In the genomic region with DNA sequence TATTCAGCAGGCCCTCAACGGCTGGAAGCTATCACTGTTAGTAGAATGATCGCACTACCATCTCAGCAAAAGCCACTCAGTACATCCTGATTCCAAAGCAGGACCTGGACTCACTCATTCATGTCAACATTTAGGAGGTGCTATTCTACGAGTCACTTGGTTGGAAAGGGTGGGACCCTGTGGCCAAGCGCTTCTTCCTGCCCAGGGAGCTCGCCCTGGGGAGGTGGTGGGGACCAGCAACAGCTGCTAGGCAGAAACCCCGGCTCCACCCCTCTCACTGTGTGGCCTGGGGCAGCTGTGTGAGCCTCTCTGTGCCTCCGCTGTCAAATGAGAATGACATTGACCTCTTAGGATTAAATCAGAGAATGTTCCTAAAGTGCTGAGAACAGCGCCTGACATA, we compare ENCODE assay signal across 17 cellular contexts.
DNase-seq lines count a peak whose midpoint lies in the region; ATAC-seq, FAIRE-seq and TF ChIP-seq lines count a peak whose summit lies in the region.
"Had no signal": no experiment of that assay in that cellular context is flagged by ENCODE, and none has a peak within 500 bp of the region (broad histone marks: within the 10 kb centered on the region; RNA-seq: fewer than 3 reads in every experiment).

No MANE protein-coding gene starts in this region.

- peaks cover 97% of the 10 kb centered on the region for H3K4me1 ChIP-seq in BLaER1
- peaks cover 91% of the 10 kb centered on the region for H3K4me1 ChIP-seq in OCI-LY1 (ENCODE audit: insufficient read depth, low read length, severe bottlenecking)
- no peaks in the 10 kb centered on the region for H3K4me1 ChIP-seq in neural progenitor cell
- H3K4me1 ChIP-seq in small intestine (ENCODE audit: control insufficient read depth in 2 of 2, insufficient read depth in 1 of 2, low read depth in 1 of 2, low read length in 1 of 2), result no peaks in the 10 kb centered on the region
- H3K4me1 ChIP-seq: HAP-1 had no signal

- peaks cover 8% of the 10 kb centered on the region for H3K36me3 Mint-ChIP-seq in neural progenitor cell
- peaks cover 2% of the 10 kb centered on the region for H3K36me3 Mint-ChIP-seq in activated CD8-positive, alpha-beta memory T cell treated with anti-CD3 and anti-CD28 coated beads, Interleukin-2, amount 10 ng/mL, durations not matched to agents 7 days and 5 days

- H2AFZ ChIP-seq in OCI-LY1 (ENCODE audit: low read length) (no peak overlapping the region), neural progenitor cell (replicated peaks) (no peak overlapping the region)

- H3F3A ChIP-seq in OCI-LY1 (ENCODE audit: insufficient read depth, low read length) (no peaks in the 10 kb centered on the region), neural progenitor cell (ENCODE audit: low read depth) (no peaks in the 10 kb centered on the region)

- H3K36me3 ChIP-seq in BLaER1 (no peaks in the 10 kb centered on the region), OCI-LY1 (ENCODE audit: insufficient read depth, low read length) (peaks cover 5% of the 10 kb centered on the region; the same call in 1 of the 2 replicates), neural progenitor cell (no peaks in the 10 kb centered on the region), small intestine (ENCODE audit: control insufficient read depth in 2 of 2, insufficient read depth in 2 of 2, low read length in 2 of 2) (no peaks in the 10 kb centered on the region)
- H3K36me3 ChIP-seq: HAP-1 had no signal

- H3K9me2 ChIP-seq in OCI-LY1 (ENCODE audit: low read depth, low read length), result no peaks in the 10 kb centered on the region

- no peak for ATAC-seq in GM21576 (IDR thresholded peaks at IDR 0.05; ENCODE audit: unreplicated experiment)
- no peak for ATAC-seq in activated CD8-positive, alpha-beta memory T cell treated with anti-CD3 and anti-CD28 coated beads, Interleukin-2, amount 10 ng/mL, durations not matched to agents 7 days and 5 days
- ATAC-seq: GM12878 had no signal

- peak overlapping the region; percentile 25; the same call in 1 of the 2 replicates for H3K9ac ChIP-seq in BLaER1
- H3K9ac ChIP-seq in OCI-LY1 (ENCODE audit: low read length), result no peak overlapping the region; the same call in 1 of the 2 replicates
- no peak overlapping the region for H3K9ac ChIP-seq in neural progenitor cell

- H4K20me1 ChIP-seq in BLaER1 (peaks cover 19% of the 10 kb centered on the region; the same call in 1 of the 2 replicates), OCI-LY1 (ENCODE audit: insufficient read depth, low read length) (no peaks in the 10 kb centered on the region), neural progenitor cell (ENCODE audit: low read depth) (no peaks in the 10 kb centered on the region)

- FAIRE-seq in small intestine (lab: Jason Lieb, UNC), result no peak
- FAIRE-seq: GM12878, GM18507, H1 had no signal

- H3K9me3 Mint-ChIP-seq in neural progenitor cell, result peaks cover 7% of the 10 kb centered on the region
- no peaks in the 10 kb centered on the region for H3K9me3 Mint-ChIP-seq in activated CD8-positive, alpha-beta memory T cell treated with anti-CD3 and anti-CD28 coated beads, Interleukin-2, amount 10 ng/mL, durations not matched to agents 7 days and 5 days (ENCODE audit: low read depth)
- H3K9me3 Mint-ChIP-seq: CD4-positive, alpha-beta T cell had no signal

- peaks cover 4% of the 10 kb centered on the region; the same call in 1 of the 2 replicates for H3K27me3 ChIP-seq in BLaER1
- no peaks in the 10 kb centered on the region for H3K27me3 ChIP-seq in OCI-LY1 (ENCODE audit: insufficient read depth, low read length)
- H3K27me3 ChIP-seq in neural progenitor cell, result no peaks in the 10 kb centered on the region
- no peaks in the 10 kb centered on the region for H3K27me3 ChIP-seq in small intestine (ENCODE audit: control insufficient read depth in 2 of 2, insufficient read depth in 2 of 2, low read length in 2 of 2)

- H3K4me2 ChIP-seq in BLaER1 (peak overlapping the region; percentile 81), OCI-LY1 (ENCODE audit: low read length) (peak overlapping the region; percentile 66), neural progenitor cell (no peak overlapping the region)

- H3K27ac ChIP-seq in BLaER1 (peak overlapping the region; percentile 67), OCI-LY1 (ENCODE audit: low read depth, low read length, poor library complexity, severe bottlenecking) (peak overlapping the region; percentile 82), neural progenitor cell (no peak overlapping the region), small intestine (ENCODE audit: low read depth in 1 of 2, low read length in 1 of 2) (no peak overlapping the region)

- H3K4me3 Mint-ChIP-seq in neural progenitor cell, result no peak overlapping the region
- H3K4me3 Mint-ChIP-seq in activated CD8-positive, alpha-beta memory T cell treated with anti-CD3 and anti-CD28 coated beads, Interleukin-2, amount 10 ng/mL, durations not matched to agents 7 days and 5 days, result no peak overlapping the region
- H3K4me3 Mint-ChIP-seq: CD4-positive, alpha-beta T cell had no signal

- H3K4me3 ChIP-seq in BLaER1 (peak overlapping the region; percentile 20), OCI-LY1 (ENCODE audit: low read depth, low read length, poor library complexity, severe bottlenecking) (peak overlapping the region; percentile 66), neural progenitor cell (no peak overlapping the region), small intestine (ENCODE audit: low read depth in 1 of 2, low read length in 2 of 2) (no peak overlapping the region)
- H3K4me3 ChIP-seq: GM12878, HAP-1 had no signal

- peak overlapping the region; percentile 16 for H3K27ac Mint-ChIP-seq in neural progenitor cell
- no peak overlapping the region for H3K27ac Mint-ChIP-seq in activated CD8-positive, alpha-beta memory T cell treated with anti-CD3 and anti-CD28 coated beads, Interleukin-2, amount 10 ng/mL, durations not matched to agents 7 days and 5 days
- H3K27ac Mint-ChIP-seq: CD4-positive, alpha-beta T cell had no signal

- peaks cover 35% of the 10 kb centered on the region for H3K4me1 Mint-ChIP-seq in neural progenitor cell
- no peaks in the 10 kb centered on the region for H3K4me1 Mint-ChIP-seq in activated CD8-positive, alpha-beta memory T cell treated with anti-CD3 and anti-CD28 coated beads, Interleukin-2, amount 10 ng/mL, durations not matched to agents 7 days and 5 days

- CTCF ChIA-PET in activated CD8-positive, alpha-beta memory T cell treated with anti-CD3 and anti-CD28 coated beads, Interleukin-2, amount 10 ng/mL, durations not matched to agents 7 days and 5 days (lab: Charles Lee), result no interaction called here

- WGBS in small intestine, 3 donors, result 66 to 86% (median 78%) methylated on average over 8 of the region's 8 CpGs

- DNase-seq in kidney tubule cell (ENCODE audit: low spot score) (peak; percentile 18), neural progenitor cell (ENCODE audit: low spot score) (no peak), DMS153 (lab: John Stamatoyannopoulos, UW) (no peak), small intestine (no peak)
- no peak for DNase-seq in activated CD8-positive, alpha-beta memory T cell treated with anti-CD3 and anti-CD28 coated beads, Interleukin-2, amount 10 ng/mL, durations not matched to agents 7 days and 5 days
- DNase-seq: C1 segment of cervical spinal cord, Calu3, DMS 273 treated with DMSO at 0.1 percent for 48 hours, DMS79 had no signal

- TF ChIP-seq CTCF in OCI-LY1 (IDR thresholded peaks at IDR 0.05; ENCODE audit: low read length) (no peak), neural progenitor cell (IDR thresholded peaks at IDR 0.05) (no peak)

- H3K79me2 ChIP-seq in OCI-LY1 (ENCODE audit: insufficient read depth, low read length) (no peaks in the 10 kb centered on the region), neural progenitor cell (ENCODE audit: low read depth) (no peaks in the 10 kb centered on the region)

- H3K9me3 ChIP-seq in BLaER1 (peaks cover 11% of the 10 kb centered on the region; the same call in 1 of the 2 replicates), OCI-LY1 (ENCODE audit: low read length) (no peaks in the 10 kb centered on the region), neural progenitor cell (ENCODE audit: low read depth) (no peaks in the 10 kb centered on the region), small intestine (ENCODE audit: control insufficient read depth, low read depth) (no peaks in the 10 kb centered on the region)
- H3K9me3 ChIP-seq: HAP-1 had no signal

- H3K27me3 Mint-ChIP-seq in neural progenitor cell (ENCODE audit: insufficient read depth, low read depth), result peaks cover 8% of the 10 kb centered on the region
- H3K27me3 Mint-ChIP-seq in activated CD8-positive, alpha-beta memory T cell treated with anti-CD3 and anti-CD28 coated beads, Interleukin-2, amount 10 ng/mL, durations not matched to agents 7 days and 5 days, result no peaks in the 10 kb centered on the region
- H3K27me3 Mint-ChIP-seq: CD4-positive, alpha-beta T cell had no signal

Comparison
In these comparisons a context has a peak if more than half of its experiments do, and no peak if none do; other contexts are left out.
1. H3K27ac ChIP-seq: peak in BLaER1 (single experiment) and OCI-LY1 (single experiment); none in neural progenitor cell (single experiment) and small intestine (0 of 2).
2. H3K4me3 ChIP-seq: peak in BLaER1 (single experiment) and OCI-LY1 (single experiment); none in neural progenitor cell (single experiment) and small intestine (0 of 2).